8 cellular contexts compared by ENCODE assay signal in genomic region chr2:55618025-55618648, GRCh38. TPM values are rescaled to one million over a fixed set of nuclear protein-coding genes. Genes with fewer than 3 reads are reported as not detected.
DNase-seq lines count a peak whose midpoint lies in the region; ATAC-seq and TF ChIP-seq lines count a peak whose summit lies in the region.

No MANE protein-coding gene starts in this region.

- H3K79me2 ChIP-seq in PC-9 (ENCODE audit: low read depth) (peaks cover 84% of the 10 kb centered on the region), parathyroid adenoma (peaks cover 47% of the 10 kb centered on the region)

- H3K9ac ChIP-seq in parathyroid adenoma: peak overlapping the region; percentile 25

- H3K9me2 ChIP-seq in PC-9 (ENCODE audit: insufficient read depth): no peaks in the 10 kb centered on the region

- CTCF ChIA-PET in PC-9 (lab: Charles Lee): no interaction called here

- DNase-seq in Daoy (ENCODE audit: low read depth) (peak; percentile 7), PC-9 (peak in 1 of 2 experiments; percentile 40), fibroblast of mammary gland (ENCODE audit: low read depth) (peak; percentile 15), GM19240 (ENCODE audit: insufficient read length, low spot score) (no peak), cerebellar nuclear complex (lab: John Stamatoyannopoulos, UW) (no peak)
- no peak for DNase-seq in activated CD8-positive, alpha-beta memory T cell treated with anti-CD3 and anti-CD28 coated beads, Interleukin-2, amount 50 U/mL, for 4 hours

- H3F3A ChIP-seq in PC-9 (ENCODE audit: insufficient read depth, low read depth): peaks cover 18% of the 10 kb centered on the region; the same call in 1 of the 2 replicates

- TF ChIP-seq CTCF in PC-9 (conservative IDR thresholded peaks at IDR 0.05): peak; percentile 44; the same call in 1 of the 2 replicates
- TF ChIP-seq CTCF in fibroblast of mammary gland (conservative IDR thresholded peaks at IDR 0.05; ENCODE audit: control insufficient read depth, insufficient read depth, low read depth, low read length): no peak
- TF ChIP-seq CTCF in parathyroid adenoma (IDR thresholded peaks at IDR 0.05): no peak

- H3K27ac ChIP-seq in PC-9 (peak overlapping the region; percentile 69), parathyroid adenoma (peak overlapping the region; percentile 96)

- H3K9me3 ChIP-seq in PC-9 (ENCODE audit: insufficient read depth, low read depth) (no peaks in the 10 kb centered on the region), parathyroid adenoma (ENCODE audit: control insufficient read depth, low read length) (no peaks in the 10 kb centered on the region)

- H3K4me1 ChIP-seq in PC-9 (replicated peaks; ENCODE audit: insufficient read depth) (peaks cover 23% of the 10 kb centered on the region), parathyroid adenoma (peaks cover 13% of the 10 kb centered on the region)

- H3K36me3 ChIP-seq in PC-9 (ENCODE audit: low read depth) (peaks cover 21% of the 10 kb centered on the region), parathyroid adenoma (ENCODE audit: control insufficient read depth, insufficient read depth, low read length) (no peaks in the 10 kb centered on the region)

- H3K4me2 ChIP-seq in PC-9 (peak overlapping the region; percentile 97), parathyroid adenoma (ENCODE audit: low read length) (peak overlapping the region; percentile 88)

- H3K4me3 ChIP-seq in PC-9: peak overlapping the region; percentile 97
- peak overlapping the region; percentile 88 for H3K4me3 ChIP-seq in fibroblast of mammary gland (ENCODE audit: control insufficient read depth, low read depth, low read length)
- H3K4me3 ChIP-seq in parathyroid adenoma (ENCODE audit: low read depth, low read length): peak overlapping the region; percentile 97

- ATAC-seq in GM21737 (IDR thresholded peaks at IDR 0.05; ENCODE audit: unreplicated experiment): peak; percentile 0

- H4K20me1 ChIP-seq in PC-9 (ENCODE audit: insufficient read depth): peaks cover 25% of the 10 kb centered on the region

- intact Hi-C loops in PC-9 (cut with micrococcal nuclease; ENCODE audit: unreplicated experiment): loop anchor here (5.0 to 10.0 kb wide), 2 partner anchors 201 to 893 kb away; partner anchors contain the start of genes CCDC88A and EML6

- no peaks in the 10 kb centered on the region for H3K27me3 ChIP-seq in PC-9 (ENCODE audit: insufficient read depth, low read depth)
- H3K27me3 ChIP-seq in parathyroid adenoma (ENCODE audit: control insufficient read depth, insufficient read depth, low read length): no peaks in the 10 kb centered on the region

- BruUV-seq in PC-9 (replicated peaks; lab: Mats Ljungman, UMichigan): TSS peak; percentile 58

- POLR2A ChIA-PET in PC-9 (lab: Charles Lee; ENCODE audit: unreplicated experiment): interaction anchor here (0.5 to 0.8 kb wide), 8 partner anchors 11 to 1849 kb away, joined by 3 to 11 read pairs (median 3); no protein-coding TSS in a partner anchor

- peak overlapping the region; percentile 96 for H2AFZ ChIP-seq in PC-9
- H2AFZ ChIP-seq in parathyroid adenoma: peak overlapping the region; percentile 83

RNA-seq across cellular contexts. Expression of gene PPP4R3B, which starts 0.7 kb away (rescaled TPM):
- total RNA-seq in Daoy (2014; rRNA removed; shearing (Covaris generic)): 40.7 and 43.3 TPM in 2 replicates
- total RNA-seq in PC-9 (2021): 66.2 and 73.4 TPM in 2 replicates

Comparison
In these comparisons a context has a peak if more than half of its experiments do, and no peak if none do; other contexts are left out.
1. DNase-seq: peak in Daoy (single experiment) and fibroblast of mammary gland (single experiment); none in GM19240 (single experiment), cerebellar nuclear complex (0 of 2) and activated CD8-positive, alpha-beta memory T cell treated with anti-CD3 and anti-CD28 coated beads, Interleukin-2, amount 50 U/mL, for 4 hours (single experiment).
2. Peak in every context shown above with its lines, with median percentiles within 50 percentile points of each other: H3K4me3 ChIP-seq.